ENCODE assay signal across 8 cellular contexts in genomic region chr17:74203439-74204240, GRCh38. TPM values are rescaled to one million over a fixed set of nuclear protein-coding genes. Genes with fewer than 3 reads are reported as not detected.
A peak's percentile ranks its signal among the peaks of the same experiment; 100 is the strongest.
DNase-seq lines count a peak whose midpoint lies in the region; ATAC-seq and TF ChIP-seq lines count a peak whose summit lies in the region.

TSS of gene RPL38 (plus strand) at chr17:74203678. CDS start at chr17:74203956, 278 bp downstream.

- peaks cover 5% of the 10 kb centered on the region; the same call in 1 of the 2 replicates for H3K27me3 ChIP-seq in Panc1 (ENCODE audit: control insufficient read depth, insufficient read depth, low read length)
- H3K27me3 ChIP-seq in muscle layer of colon (ENCODE audit: control insufficient read depth in 1 of 2, insufficient read depth in 2 of 2, low read length in 2 of 2) = peaks cover 9 to 16% of the 10 kb centered on the region in 2 donors

- H3K9me3 ChIP-seq in Panc1 (ENCODE audit: control insufficient read depth, insufficient read depth, low read depth, low read length) (no peaks in the 10 kb centered on the region), muscle layer of colon (ENCODE audit: low read length) (no peaks in the 10 kb centered on the region)

- CTCF ChIA-PET in Panc1 (lab: Charles Lee) = interaction anchor here (0.6 to 0.7 kb wide), 3 partner anchors 85 to 891 kb away, joined by 4 to 12 read pairs (median 10); no protein-coding TSS in a partner anchor

- H3K27ac ChIP-seq in Panc1 (ENCODE audit: low read length) (peak within 1 kb of the TSS; percentile 93), muscle layer of colon (ENCODE audit: low read depth, low read length) (peak within 1 kb of the TSS; percentile 89)

- H3K4me3 ChIP-seq in Panc1 (ENCODE audit: low read depth in 2 of 2, low read length in 2 of 2) (peak within 1 kb of the TSS; percentile 93 to 95), muscle layer of colon (ENCODE audit: low read depth in 1 of 2, low read length in 2 of 2) (peak within 1 kb of the TSS; percentile 49 to 97)

- H3K9ac ChIP-seq in muscle layer of colon (ENCODE audit: low read length) = peak within 1 kb of the TSS; percentile 98

- peak within 1 kb of the TSS; percentile 92 for H3K4me3 Mint-ChIP-seq in activated T-cell treated with anti-CD3 and anti-CD28 coated beads, Interleukin-2, amount 50 U/mL, for 4 hours

- ATAC-seq in GM21526 (IDR thresholded peaks at IDR 0.05; ENCODE audit: low FRiP score, unreplicated experiment) = peak; percentile 64
- ATAC-seq in Panc1 = peak; percentile 84
- ATAC-seq in activated T-cell treated with anti-CD3 and anti-CD28 coated beads, Interleukin-2, amount 50 U/mL, for 4 hours = peak; percentile 79 to 83
- ATAC-seq in esophagus mucosa = peak; percentile 89

- peaks cover 24% of the 10 kb centered on the region for H3K36me3 ChIP-seq in Panc1 (ENCODE audit: control insufficient read depth, insufficient read depth, low read length)
- H3K36me3 ChIP-seq in muscle layer of colon (ENCODE audit: insufficient read depth, low read length) = peaks cover 27% of the 10 kb centered on the region

- H3K4me1 Mint-ChIP-seq in activated T-cell treated with anti-CD3 and anti-CD28 coated beads, Interleukin-2, amount 50 U/mL, for 4 hours (ENCODE audit: low read depth) = peaks cover 38% of the 10 kb centered on the region

- intact Hi-C loops in Panc1 (cut with micrococcal nuclease; ENCODE audit: unreplicated experiment) = no loop called here

- H3K4me1 ChIP-seq in Panc1 (ENCODE audit: control insufficient read depth, insufficient read depth, low read length) (peaks cover 31% of the 10 kb centered on the region), muscle layer of colon (ENCODE audit: insufficient read depth, low read length) (peaks cover 29% of the 10 kb centered on the region)

- in situ Hi-C loops in Panc1 (cut with HindIII; ENCODE audit: low pct_unique_long_range_greater_than_20kb, low sequenced_read_pairs) = no loop called here

- TF ChIP-seq CTCF in Panc1 (IDR thresholded peaks at IDR 0.05) = peak; percentile 96

- H3K9me3 Mint-ChIP-seq in activated T-cell treated with anti-CD3 and anti-CD28 coated beads, Interleukin-2, amount 50 U/mL, for 4 hours = no peaks in the 10 kb centered on the region

- peaks cover 28% of the 10 kb centered on the region for H3K36me3 Mint-ChIP-seq in activated T-cell treated with anti-CD3 and anti-CD28 coated beads, Interleukin-2, amount 50 U/mL, for 4 hours (ENCODE audit: insufficient read depth)

- BruUV-seq in Panc1 (replicated peaks; lab: Mats Ljungman, UMichigan) = TSS peak; percentile 88

- peak; percentile 87 for DNase-seq in DMS 273 treated with DMSO at 0.1 percent for 48 hours (lab: John Stamatoyannopoulos, UW)
- peak; percentile 92 for DNase-seq in KG1 (lab: John Stamatoyannopoulos, UW)
- DNase-seq in Panc1 (ENCODE audit: low read depth, low spot score) = peak; percentile 87
- peak; percentile 96 for DNase-seq in activated T-cell treated with anti-CD3 and anti-CD28 coated beads, Interleukin-2, amount 50 U/mL, for 4 hours
- peak; percentile 98 for DNase-seq in stimulated activated CD8-positive, alpha-beta memory T cell treated with anti-CD3 and anti-CD28 coated beads, Interleukin-7, amount 100 ng/mL, for 24 hours (ENCODE audit: low read depth)

- H3K27me3 Mint-ChIP-seq in activated T-cell treated with anti-CD3 and anti-CD28 coated beads, Interleukin-2, amount 50 U/mL, for 4 hours (ENCODE audit: low read depth) = peaks cover 16% of the 10 kb centered on the region

- POLR2A ChIA-PET in Panc1 (lab: Charles Lee) = interaction anchor here (0.6 to 0.7 kb wide), 2 partner anchors 30 to 147 kb away, joined by 3 to 10 read pairs; no protein-coding TSS in a partner anchor

RNA-seq across cellular contexts. Expression of gene RPL38, which starts in this region (rescaled TPM):
- total RNA-seq in Panc1 (2021; ENCODE audit: unreplicated experiment) (968 TPM), esophagus mucosa (1,104 TPM)
- polyA plus RNA-seq in Panc1 (2012; ENCODE audit: insufficient read length) = 1,956 TPM
- total RNA-seq in activated T-cell treated with anti-CD3 and anti-CD28 coated beads, Interleukin-2, amount 50 U/mL, for 4 hours = 1,000 to 10,000 TPM; 1,282 to 1,442 (median 1,420) TPM

Comparison
In these comparisons a context has a peak if more than half of its experiments do, and no peak if none do; other contexts are left out.
1. Peak in every context shown above with its lines: DNase-seq, ATAC-seq, H3K4me3 ChIP-seq and H3K27ac ChIP-seq.